In the genomic region with DNA sequence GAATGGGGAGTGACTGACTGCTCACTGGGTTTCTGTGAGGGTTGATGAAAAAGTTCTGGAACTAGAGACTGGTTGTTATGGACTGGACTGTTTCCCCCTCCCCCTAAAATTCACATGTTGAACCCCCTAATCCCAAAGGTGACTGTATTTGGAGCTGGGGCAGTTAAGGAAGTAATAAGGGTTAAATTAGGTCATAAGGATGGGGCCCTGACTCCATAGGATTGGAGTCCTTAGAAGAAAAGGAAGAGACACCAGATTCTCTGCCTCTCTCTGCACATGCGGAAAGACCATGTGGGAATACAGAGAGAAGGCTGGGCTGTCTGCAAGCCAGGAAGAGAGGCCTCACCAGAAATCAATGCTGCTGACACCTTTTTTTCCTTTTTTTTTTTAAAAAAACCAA, we compare ENCODE assay signal across 20 cellular contexts. TPM values are rescaled to one million over a fixed set of nuclear protein-coding genes. Genes with fewer than 3 reads are reported as not detected.
DNase-seq lines count a peak whose midpoint lies in the region; ATAC-seq and TF ChIP-seq lines count a peak whose summit lies in the region.
"Had no signal": no experiment of that assay in that cellular context is flagged by ENCODE, and none has a peak within 500 bp of the region (broad histone marks: within the 10 kb centered on the region; RNA-seq: fewer than 3 reads in every experiment).

No MANE protein-coding gene starts in this region.

- H3K18ac ChIP-seq in H9 (ENCODE audit: insufficient read length, low read depth, low read length), result no peak overlapping the region

- H3K36me3 Mint-ChIP-seq in H9 (ENCODE audit: insufficient read depth in 1 of 3, low read depth in 3 of 3) (peaks cover 0 to 2% (median 0%) of the 10 kb centered on the region in 3 experiments; a peak in 4 of 7 replicates), natural killer cell (no peaks in the 10 kb centered on the region)
- H3K36me3 Mint-ChIP-seq: CD14-positive monocyte had no signal

- H2BK5ac ChIP-seq in H9 (ENCODE audit: insufficient read length, low read length), result no peak overlapping the region

- H3K27me3 ChIP-seq in H9 (ENCODE audit: insufficient read depth, low read length) (no peaks in the 10 kb centered on the region), iPS-20b (ENCODE audit: insufficient read depth, low read length) (no peaks in the 10 kb centered on the region), ascending aorta (no peaks in the 10 kb centered on the region)
- H3K27me3 ChIP-seq: BE2C; BLaER1 treated with 17β-estradiol and CSF1 and Interleukin-3, amounts not matched to agents 10 nM and 100 nM had no signal

- H3K36me3 ChIP-seq in ES-I3 (ENCODE audit: insufficient read depth, low read length) (peaks cover 3% of the 10 kb centered on the region; the same call in 1 of the 2 replicates), iPS-20b (ENCODE audit: insufficient read depth, low read depth, low read length) (no peaks in the 10 kb centered on the region), ascending aorta (no peaks in the 10 kb centered on the region)
- H3K36me3 ChIP-seq: BE2C; BLaER1 treated with 17β-estradiol and CSF1 and Interleukin-3, amounts not matched to agents 10 nM and 100 nM; HAP-1 had no signal

- H3K79me1 ChIP-seq in H9 (ENCODE audit: insufficient read depth, low read depth, low read length, poor library complexity, severe bottlenecking), result no peaks in the 10 kb centered on the region

- H4K91ac ChIP-seq in H9 (ENCODE audit: insufficient read length, low read depth, low read length), result no peak overlapping the region

- no peak overlapping the region for H3T11ph ChIP-seq in H9 (ENCODE audit: low read length)

- H3K27ac Mint-ChIP-seq in H9, result no peak overlapping the region
- H3K27ac Mint-ChIP-seq in natural killer cell, result no peak overlapping the region
- H3K27ac Mint-ChIP-seq: CD14-positive monocyte; CD4-positive, alpha-beta T cell; CD8-positive, alpha-beta memory T cell; HFFc6 had no signal

- H3K4me1 Mint-ChIP-seq in H9 (peaks cover 14 to 17% of the 10 kb centered on the region in 2 experiments), natural killer cell (peaks cover 4 to 5% of the 10 kb centered on the region in 2 donors)
- H3K4me1 Mint-ChIP-seq: CD14-positive monocyte had no signal

- H3K79me2 ChIP-seq in H9 (ENCODE audit: insufficient read depth, low read length), result no peaks in the 10 kb centered on the region

- no peak overlapping the region for H3K56ac ChIP-seq in H9 (ENCODE audit: insufficient read length, low read depth, low read length)

- no peak overlapping the region for H4K5ac ChIP-seq in H9 (ENCODE audit: insufficient read length, low read depth, low read length)

- WGBS in H9 (ENCODE audit: extremely low coverage, insufficient read length, low lambda C conversion rate), result no CpG with 5 or more reads among the region's 1 CpG

- peak overlapping the region; percentile 20 for H3K4me2 ChIP-seq in H9 (ENCODE audit: insufficient read depth, insufficient read length, low read length)
- H3K4me2 ChIP-seq: A549; BLaER1 treated with 17β-estradiol and CSF1 and Interleukin-3, amounts not matched to agents 10 nM and 100 nM had no signal

- TF ChIP-seq CTCF in H9 (conservative IDR thresholded peaks at IDR 0.05) (no peak), ascending aorta (IDR thresholded peaks at IDR 0.05) (no peak), natural killer cell (IDR thresholded peaks at IDR 0.05) (no peak)

- no peak overlapping the region for H3K14ac ChIP-seq in H9 (ENCODE audit: insufficient read depth, low read length)

- H3K4me3 Mint-ChIP-seq in H9 (no peak overlapping the region), natural killer cell (no peak overlapping the region)
- H3K4me3 Mint-ChIP-seq: CD14-positive monocyte; CD4-positive, alpha-beta T cell; CD8-positive, alpha-beta memory T cell; HFFc6 had no signal

- H3K9me3 ChIP-seq in ES-I3 (ENCODE audit: control insufficient read depth, insufficient read depth, low read length) (no peaks in the 10 kb centered on the region), H9 (ENCODE audit: control insufficient read depth, low read depth, low read length) (no peaks in the 10 kb centered on the region), iPS-20b (ENCODE audit: insufficient read depth, low read depth, low read length) (no peaks in the 10 kb centered on the region; the same call in 1 of the 2 replicates), ascending aorta (no peaks in the 10 kb centered on the region)
- H3K9me3 ChIP-seq: A549; BE2C; BLaER1 treated with 17β-estradiol and CSF1 and Interleukin-3, amounts not matched to agents 10 nM and 100 nM; HAP-1 had no signal

- no peaks in the 10 kb centered on the region for H4K20me1 ChIP-seq in H9 (ENCODE audit: control insufficient read depth, insufficient read depth, insufficient read length)
- H4K20me1 ChIP-seq: BLaER1 treated with 17β-estradiol and CSF1 and Interleukin-3, amounts not matched to agents 10 nM and 100 nM had no signal

- no peak overlapping the region for H3K4ac ChIP-seq in H9 (ENCODE audit: low read depth, low read length)

- no peak overlapping the region for H2BK12ac ChIP-seq in H9 (ENCODE audit: insufficient read length, low read depth, low read length)

- H3K4me3 ChIP-seq in iPS-20b (ENCODE audit: low read length) (peak overlapping the region; percentile 40; the same call in 1 of the 2 replicates), ascending aorta (no peak overlapping the region)
- H3K4me3 ChIP-seq: A549; BLaER1 treated with 17β-estradiol and CSF1 and Interleukin-3, amounts not matched to agents 10 nM and 100 nM; GM23248; HAP-1 had no signal

- H3K4me1 ChIP-seq in ES-I3 (ENCODE audit: insufficient read depth, low read length) (peaks cover 8% of the 10 kb centered on the region), H9 (ENCODE audit: insufficient read depth, low read length) (no peaks in the 10 kb centered on the region), iPS-20b (ENCODE audit: insufficient read depth, low read length) (peaks cover 11% of the 10 kb centered on the region), ascending aorta (no peaks in the 10 kb centered on the region)
- H3K4me1 ChIP-seq: A549, BE2C had no signal

- no peak for ATAC-seq in natural killer cell

- no peak for DNase-seq in H9
- DNase-seq in activated CD8-positive, alpha-beta memory T cell treated with anti-CD3 and anti-CD28 coated beads, Interleukin-2, amount 50 U/mL, for 48 hours, result no peak
- no peak for DNase-seq in ascending aorta (ENCODE audit: low spot score in 2 of 2)
- DNase-seq in natural killer cell, result no peak
- DNase-seq: ACHN; AML-193; CD4-positive, alpha-beta T cell; CD8-positive, alpha-beta memory T cell; DMS 273 treated with DMSO at 0.1 percent for 48 hours; DMS79; GF-D8; HFFc6 had no signal

- no peak overlapping the region for H2BK120ac ChIP-seq in H9 (ENCODE audit: low read depth, low read length, poor library complexity, severe bottlenecking)

- no peaks in the 10 kb centered on the region; the same call in 1 of the 2 replicates for H3K27me3 Mint-ChIP-seq in H9 (ENCODE audit: low read depth)
- no peaks in the 10 kb centered on the region for H3K27me3 Mint-ChIP-seq in natural killer cell (ENCODE audit: low read depth in 2 of 2)
- H3K27me3 Mint-ChIP-seq: CD4-positive, alpha-beta T cell; CD8-positive, alpha-beta memory T cell had no signal

- H3K9ac ChIP-seq in ES-I3 (ENCODE audit: low read depth, low read length) (peak overlapping the region; percentile 24; the same call in 1 of the 2 replicates), H9 (ENCODE audit: extremely low read depth, insufficient read length, low read length) (no peak overlapping the region), iPS-20b (ENCODE audit: low read depth, low read length) (no peak overlapping the region)
- H3K9ac ChIP-seq: BLaER1 treated with 17β-estradiol and CSF1 and Interleukin-3, amounts not matched to agents 10 nM and 100 nM; GM23248 had no signal

- H3K23me2 ChIP-seq in H9 (ENCODE audit: insufficient read length, low read depth, low read length, poor library complexity, severe bottlenecking), result no peaks in the 10 kb centered on the region

- no peak overlapping the region for H2BK15ac ChIP-seq in H9 (ENCODE audit: low read depth, low read length)

- H2AFZ ChIP-seq in H9 (ENCODE audit: low read length), result no peak overlapping the region
- H2AFZ ChIP-seq: GM23248 had no signal

- H2BK20ac ChIP-seq in H9 (ENCODE audit: low read depth, low read length, poor library complexity, severe bottlenecking), result no peak overlapping the region

- H3K9me3 Mint-ChIP-seq in H9 (peaks cover 0 to 2% of the 10 kb centered on the region in 2 experiments; a peak in 1 of 5 replicates), natural killer cell (no peaks in the 10 kb centered on the region)
- H3K9me3 Mint-ChIP-seq: CD4-positive, alpha-beta T cell; CD8-positive, alpha-beta memory T cell; HFFc6 had no signal

- no peak overlapping the region for H3K23ac ChIP-seq in H9 (ENCODE audit: insufficient read length, low read depth, low read length)

- H4K8ac ChIP-seq in H9 (replicated peaks; ENCODE audit: insufficient read length, low read depth, low read length), result no peak overlapping the region

- H2AK5ac ChIP-seq in H9 (ENCODE audit: insufficient read length, low read length), result no peak overlapping the region

- no peak overlapping the region for H3K27ac ChIP-seq in H9 (ENCODE audit: insufficient read length, low read depth, low read length)
- no peak overlapping the region for H3K27ac ChIP-seq in iPS-20b (ENCODE audit: low read length)
- no peak overlapping the region for H3K27ac ChIP-seq in ascending aorta
- H3K27ac ChIP-seq: A549; BLaER1 treated with 17β-estradiol and CSF1 and Interleukin-3, amounts not matched to agents 10 nM and 100 nM; GM23248 had no signal

- intact Hi-C loops in ascending aorta (cut with DNase I) (no loop called here), natural killer cell (cut with micrococcal nuclease) (no loop called here)

RNA-seq across cellular contexts. Expression of gene ZBTB49, which starts 38.2 kb away (rescaled TPM):
- total RNA-seq in H9 (2021) (6.7 and 8.7 TPM in 2 replicates), ascending aorta (not detected), natural killer cell (10 to 100 TPM; 19.3 to 36.5 (median 30.0) TPM)

RNA-seq across cellular contexts. Expression of gene LYAR, which starts 38.3 kb away (rescaled TPM):
- 47.0 and 50.9 TPM in 2 replicates for total RNA-seq in H9 (2021)
- 4.7 TPM for total RNA-seq in ascending aorta
- total RNA-seq in natural killer cell, result 10 to 100 TPM; 42.9 to 81.1 (median 55.8) TPM

RNA-seq across cellular contexts. Expression of gene NSG1, which starts 58.7 kb away (rescaled TPM):
- 7.9 and 9.3 TPM in 2 replicates for total RNA-seq in H9 (2021)
- not detected for total RNA-seq in ascending aorta
- total RNA-seq in natural killer cell, result 1 to 10 TPM in 2 of 3 donors, not detected in 1; 1.2 to 5.8 TPM
